In the genomic region with DNA sequence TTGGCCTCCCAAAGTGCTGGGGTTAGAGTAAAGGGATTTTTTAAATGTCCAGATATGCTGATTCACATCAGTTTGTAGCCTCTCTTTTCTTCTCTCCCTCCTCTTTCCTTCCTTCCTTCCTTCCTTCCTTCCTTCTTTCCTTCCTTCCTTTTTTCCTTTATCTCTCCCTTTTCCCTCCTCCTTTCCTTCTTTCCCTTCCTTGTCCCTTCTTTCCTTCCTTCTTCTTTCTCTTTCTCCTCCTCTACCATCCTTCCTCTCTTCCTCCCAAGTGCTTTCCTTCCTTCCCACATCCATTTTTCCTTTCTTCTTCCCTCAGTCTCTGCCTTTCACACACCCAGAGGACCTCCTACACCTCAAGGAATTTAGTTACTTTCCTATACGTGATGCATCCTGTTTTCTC, we compare ENCODE assay signal across 29 cellular contexts.
"Had no signal": no experiment of that assay in that cellular context is flagged by ENCODE, and none has a peak within 500 bp of the region (broad histone marks: within the 10 kb centered on the region; RNA-seq: fewer than 3 reads in every experiment).

No MANE protein-coding gene starts in this region.

- H3K36me3 Mint-ChIP-seq: stimulated activated effector memory CD8-positive, alpha-beta T cell treated with anti-CD3 and anti-CD28 coated beads, Interleukin-12 subunit alpha, Interleukin-12 subunit beta, amount 100 ng/mL, for 72 hours; stimulated activated memory B cell treated with anti-CD40 and anti-IgM and Interleukin-4, amounts not matched to agents 10 μg/mL and 1 μg/mL and 100 μg/mL, for 72 hours; stimulated activated naive B cell treated with anti-CD40 and anti-IgM and Interleukin-4, amounts not matched to agents 10 μg/mL and 1 μg/mL and 100 μg/mL, for 72 hours; type B pancreatic cell had no signal

- H3K9me3 Mint-ChIP-seq: stimulated activated effector memory CD8-positive, alpha-beta T cell treated with anti-CD3 and anti-CD28 coated beads, Interleukin-12 subunit alpha, Interleukin-12 subunit beta, amount 100 ng/mL, for 72 hours; stimulated activated naive CD8-positive, alpha-beta T cell treated with anti-CD3 and anti-CD28 coated beads, Interleukin-15, amount 100 ng/mL, for 72 hours; stimulated activated naive CD8-positive, alpha-beta T cell treated with anti-CD3 and anti-CD28 coated beads, Interleukin-15, Interleukin-2, amounts not matched to agents 100 ng/mL and 50 ng/mL, for 24 hours; type B pancreatic cell had no signal

- H3K36me3 ChIP-seq: stomach, suprapubic skin, thoracic aorta, thyroid gland, tibial artery, tibial nerve, transverse colon, upper lobe of left lung, upper lobe of right lung, uterus, vagina had no signal

- H3K4me1 Mint-ChIP-seq: stimulated activated effector memory CD8-positive, alpha-beta T cell treated with anti-CD3 and anti-CD28 coated beads, Interleukin-12 subunit alpha, Interleukin-12 subunit beta, amount 100 ng/mL, for 72 hours; stimulated activated memory B cell treated with anti-CD40 and anti-IgM and Interleukin-4, amounts not matched to agents 10 μg/mL and 1 μg/mL and 100 μg/mL, for 72 hours; stimulated activated naive B cell treated with anti-CD40 and anti-IgM and Interleukin-4, amounts not matched to agents 10 μg/mL and 1 μg/mL and 100 μg/mL, for 72 hours; stimulated activated naive CD8-positive, alpha-beta T cell treated with anti-CD3 and anti-CD28 coated beads, Interleukin-15, amount 100 ng/mL, for 72 hours had no signal

- DNase-seq: stimulated activated CD4-positive, alpha-beta T cell treated with anti-CD3 and anti-CD28 coated beads, Interleukin-2, amount 100 ng/mL, for 48 hours; stimulated activated CD4-positive, alpha-beta T cell treated with anti-CD3 and anti-CD28 coated beads, Interleukin-4, amount 100 ng/mL, for 1 hour; stimulated activated CD4-positive, alpha-beta T cell treated with anti-CD3 and anti-CD28 coated beads, Interleukin-4, amount 100 ng/mL, for 24 hours; stimulated activated CD4-positive, alpha-beta T cell treated with anti-CD3 and anti-CD28 coated beads, Interleukin-4, amount 100 ng/mL, for 4 hours; stimulated activated CD8-positive, alpha-beta memory T cell treated with anti-CD3 and anti-CD28 coated beads, Interleukin-4, amount 100 ng/mL, for 48 hours; stimulated activated naive B cell treated with anti-CD40 and anti-IgM and Interleukin-4, amounts not matched to agents 10 μg/mL and 1 μg/mL and 100 μg/mL, for 72 hours; stimulated activated naive CD4-positive, alpha-beta T cell; stimulated activated naive CD4-positive, alpha-beta T cell treated with Interleukin-2 at 50 U/mL for 16 hours; stimulated activated naive CD8-positive, alpha-beta T cell treated with anti-CD3 and anti-CD28 coated beads, Interleukin-15, amount 100 ng/mL, for 72 hours; stimulated activated naive CD8-positive, alpha-beta T cell treated with anti-CD3 and anti-CD28 coated beads, Interleukin-15, Interleukin-2, amounts not matched to agents 100 U/mL and 50 U/mL, for 24 hours; stomach; substantia nigra; testis; thyroid gland; tibial artery; transverse colon; trophoblast cell; upper lobe of right lung; uterus had no signal

- H3K4me3 ChIP-seq: stomach, suprapubic skin, testis, thoracic aorta, thyroid gland, tibial artery, tibial nerve, transverse colon, upper lobe of left lung, upper lobe of right lung, uterus, vagina had no signal

- H3K4me1 ChIP-seq: stomach, suprapubic skin, testis, thyroid gland, tibial artery, tibial nerve, transverse colon, upper lobe of left lung, upper lobe of right lung, uterus, vagina had no signal

- ATAC-seq: stimulated activated effector memory CD8-positive, alpha-beta T cell treated with anti-CD3 and anti-CD28 coated beads, Interleukin-12 subunit alpha, Interleukin-12 subunit beta, amount 100 ng/mL, for 72 hours; stimulated activated memory B cell treated with anti-CD40 and anti-IgM and Interleukin-4, amounts not matched to agents 10 μg/mL and 1 μg/mL and 100 μg/mL, for 72 hours; stimulated activated naive B cell treated with anti-CD40 and anti-IgM and Interleukin-4, amounts not matched to agents 10 μg/mL and 1 μg/mL and 100 μg/mL, for 72 hours; stimulated activated naive CD8-positive, alpha-beta T cell treated with anti-CD3 and anti-CD28 coated beads, Interleukin-15, amount 100 ng/mL, for 72 hours; stimulated activated naive CD8-positive, alpha-beta T cell treated with anti-CD3 and anti-CD28 coated beads, Interleukin-15, Interleukin-2, amounts not matched to agents 100 U/mL and 50 U/mL, for 24 hours; upper lobe of right lung had no signal

- H3K27me3 ChIP-seq: suprapubic skin, testis, thyroid gland, tibial nerve, transverse colon, upper lobe of left lung, upper lobe of right lung, uterus, vagina had no signal

- H3K27me3 Mint-ChIP-seq: stimulated activated naive CD8-positive, alpha-beta T cell treated with anti-CD3 and anti-CD28 coated beads, Interleukin-15, Interleukin-2, amounts not matched to agents 100 ng/mL and 50 ng/mL, for 24 hours had no signal

- H3K27ac ChIP-seq: stomach, suprapubic skin, testis, thoracic aorta, thyroid gland, tibial artery, tibial nerve, transverse colon, upper lobe of left lung, upper lobe of right lung, uterus, vagina had no signal

- FAIRE-seq: urothelium cell line had no signal

- H3K4me3 Mint-ChIP-seq: stimulated activated effector memory CD8-positive, alpha-beta T cell treated with anti-CD3 and anti-CD28 coated beads, Interleukin-12 subunit alpha, Interleukin-12 subunit beta, amount 100 ng/mL, for 72 hours; stimulated activated memory B cell treated with anti-CD40 and anti-IgM and Interleukin-4, amounts not matched to agents 10 μg/mL and 1 μg/mL and 100 μg/mL, for 72 hours; stimulated activated naive B cell treated with anti-CD40 and anti-IgM and Interleukin-4, amounts not matched to agents 10 μg/mL and 1 μg/mL and 100 μg/mL, for 72 hours; stimulated activated naive CD8-positive, alpha-beta T cell treated with anti-CD3 and anti-CD28 coated beads, Interleukin-15, amount 100 ng/mL, for 72 hours; stimulated activated naive CD8-positive, alpha-beta T cell treated with anti-CD3 and anti-CD28 coated beads, Interleukin-15, Interleukin-2, amounts not matched to agents 100 ng/mL and 50 ng/mL, for 24 hours; type B pancreatic cell had no signal

- H3K27ac Mint-ChIP-seq: stimulated activated effector memory CD8-positive, alpha-beta T cell treated with anti-CD3 and anti-CD28 coated beads, Interleukin-12 subunit alpha, Interleukin-12 subunit beta, amount 100 ng/mL, for 72 hours; stimulated activated memory B cell treated with anti-CD40 and anti-IgM and Interleukin-4, amounts not matched to agents 10 μg/mL and 1 μg/mL and 100 μg/mL, for 72 hours; stimulated activated naive B cell treated with anti-CD40 and anti-IgM and Interleukin-4, amounts not matched to agents 10 μg/mL and 1 μg/mL and 100 μg/mL, for 72 hours; stimulated activated naive CD8-positive, alpha-beta T cell treated with anti-CD3 and anti-CD28 coated beads, Interleukin-15, amount 100 ng/mL, for 72 hours; stimulated activated naive CD8-positive, alpha-beta T cell treated with anti-CD3 and anti-CD28 coated beads, Interleukin-15, Interleukin-2, amounts not matched to agents 100 ng/mL and 50 ng/mL, for 24 hours; type B pancreatic cell had no signal

- H3K9me3 ChIP-seq: stomach, suprapubic skin, testis, thoracic aorta, thyroid gland, tibial artery, tibial nerve, transverse colon, upper lobe of right lung, uterus, vagina had no signal
